Comparison of ENCODE assay signal across 1 cellular context in the genomic region with DNA sequence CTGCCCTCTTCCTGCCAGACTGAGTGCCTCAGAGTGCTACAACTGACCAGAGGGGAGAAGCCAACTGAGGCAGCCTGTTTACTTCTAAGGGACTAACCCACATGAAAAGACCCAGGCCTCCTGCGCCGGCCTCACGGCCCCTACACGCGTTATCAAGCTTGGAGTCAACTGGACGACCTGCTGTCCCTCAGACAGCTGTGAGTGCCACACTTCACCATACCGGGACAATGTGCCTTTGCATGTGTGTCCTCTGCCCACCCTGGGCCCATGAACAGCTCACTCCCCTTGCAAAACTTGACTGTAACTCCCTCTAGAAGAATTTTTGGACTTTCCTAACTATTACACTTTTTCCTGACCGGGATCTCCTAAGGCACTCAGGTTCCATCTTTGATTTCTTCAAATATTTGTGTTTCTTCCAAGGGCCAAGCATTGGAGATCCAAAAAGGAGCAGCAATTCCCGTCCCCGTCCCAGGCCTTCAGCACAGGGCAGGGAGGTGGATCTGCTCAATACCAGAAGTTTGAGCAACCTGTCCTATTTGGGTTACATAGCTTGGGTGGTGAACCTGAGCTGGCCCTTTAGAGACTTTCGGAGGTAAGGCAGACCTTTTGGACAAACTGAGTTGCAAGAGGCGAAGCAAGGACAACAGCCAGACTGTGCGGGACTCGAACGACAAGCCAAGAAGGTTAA.
TF ChIP-seq lines count a peak whose summit lies in the region.

No MANE protein-coding gene starts in this region.

TF ChIP-seq in HCT116, 20 proteins besides CTCF, POLR2A, EP300 and RAD21 (continued from another document):
- TF ChIP-seq, protein P1, sequence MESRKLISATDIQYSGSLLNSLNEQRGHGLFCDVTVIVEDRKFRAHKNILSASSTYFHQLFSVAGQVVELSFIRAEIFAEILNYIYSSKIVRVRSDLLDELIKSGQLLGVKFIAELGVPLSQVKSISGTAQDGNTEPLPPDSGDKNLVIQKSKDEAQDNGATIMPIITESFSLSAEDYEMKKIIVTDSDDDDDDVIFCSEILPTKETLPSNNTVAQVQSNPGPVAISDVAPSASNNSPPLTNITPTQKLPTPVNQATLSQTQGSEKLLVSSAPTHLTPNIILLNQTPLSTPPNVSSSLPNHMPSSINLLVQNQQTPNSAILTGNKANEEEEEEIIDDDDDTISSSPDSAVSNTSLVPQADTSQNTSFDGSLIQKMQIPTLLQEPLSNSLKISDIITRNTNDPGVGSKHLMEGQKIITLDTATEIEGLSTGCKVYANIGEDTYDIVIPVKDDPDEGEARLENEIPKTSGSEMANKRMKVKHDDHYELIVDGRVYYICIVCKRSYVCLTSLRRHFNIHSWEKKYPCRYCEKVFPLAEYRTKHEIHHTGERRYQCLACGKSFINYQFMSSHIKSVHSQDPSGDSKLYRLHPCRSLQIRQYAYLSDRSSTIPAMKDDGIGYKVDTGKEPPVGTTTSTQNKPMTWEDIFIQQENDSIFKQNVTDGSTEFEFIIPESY (IDR thresholded peaks at IDR 0.05; ENCODE audit: extremely low read depth, insufficient replicate concordance, low read length): no peak
- TF ChIP-seq, protein P2, sequence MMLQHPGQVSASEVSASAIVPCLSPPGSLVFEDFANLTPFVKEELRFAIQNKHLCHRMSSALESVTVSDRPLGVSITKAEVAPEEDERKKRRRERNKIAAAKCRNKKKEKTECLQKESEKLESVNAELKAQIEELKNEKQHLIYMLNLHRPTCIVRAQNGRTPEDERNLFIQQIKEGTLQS (IDR thresholded peaks at IDR 0.05): no peak
- TF ChIP-seq TCF7L2 (IDR thresholded peaks at IDR 0.05; ENCODE audit: borderline replicate concordance, extremely low read depth, insufficient read depth, insufficient read length): no peak
- TF ChIP-seq FOSL1 (IDR thresholded peaks at IDR 0.05; ENCODE audit: low read depth): no peak
